1 cellular context compared by ENCODE assay signal in genomic region chr5:137751869-137752491, GRCh38.
TF ChIP-seq lines count a peak whose summit lies in the region.

No MANE protein-coding gene starts in this region.

TF ChIP-seq in GM23338, 12 proteins besides CTCF, POLR2A, EP300 and RAD21 (continued from another document):
- TF ChIP-seq, protein P1, sequence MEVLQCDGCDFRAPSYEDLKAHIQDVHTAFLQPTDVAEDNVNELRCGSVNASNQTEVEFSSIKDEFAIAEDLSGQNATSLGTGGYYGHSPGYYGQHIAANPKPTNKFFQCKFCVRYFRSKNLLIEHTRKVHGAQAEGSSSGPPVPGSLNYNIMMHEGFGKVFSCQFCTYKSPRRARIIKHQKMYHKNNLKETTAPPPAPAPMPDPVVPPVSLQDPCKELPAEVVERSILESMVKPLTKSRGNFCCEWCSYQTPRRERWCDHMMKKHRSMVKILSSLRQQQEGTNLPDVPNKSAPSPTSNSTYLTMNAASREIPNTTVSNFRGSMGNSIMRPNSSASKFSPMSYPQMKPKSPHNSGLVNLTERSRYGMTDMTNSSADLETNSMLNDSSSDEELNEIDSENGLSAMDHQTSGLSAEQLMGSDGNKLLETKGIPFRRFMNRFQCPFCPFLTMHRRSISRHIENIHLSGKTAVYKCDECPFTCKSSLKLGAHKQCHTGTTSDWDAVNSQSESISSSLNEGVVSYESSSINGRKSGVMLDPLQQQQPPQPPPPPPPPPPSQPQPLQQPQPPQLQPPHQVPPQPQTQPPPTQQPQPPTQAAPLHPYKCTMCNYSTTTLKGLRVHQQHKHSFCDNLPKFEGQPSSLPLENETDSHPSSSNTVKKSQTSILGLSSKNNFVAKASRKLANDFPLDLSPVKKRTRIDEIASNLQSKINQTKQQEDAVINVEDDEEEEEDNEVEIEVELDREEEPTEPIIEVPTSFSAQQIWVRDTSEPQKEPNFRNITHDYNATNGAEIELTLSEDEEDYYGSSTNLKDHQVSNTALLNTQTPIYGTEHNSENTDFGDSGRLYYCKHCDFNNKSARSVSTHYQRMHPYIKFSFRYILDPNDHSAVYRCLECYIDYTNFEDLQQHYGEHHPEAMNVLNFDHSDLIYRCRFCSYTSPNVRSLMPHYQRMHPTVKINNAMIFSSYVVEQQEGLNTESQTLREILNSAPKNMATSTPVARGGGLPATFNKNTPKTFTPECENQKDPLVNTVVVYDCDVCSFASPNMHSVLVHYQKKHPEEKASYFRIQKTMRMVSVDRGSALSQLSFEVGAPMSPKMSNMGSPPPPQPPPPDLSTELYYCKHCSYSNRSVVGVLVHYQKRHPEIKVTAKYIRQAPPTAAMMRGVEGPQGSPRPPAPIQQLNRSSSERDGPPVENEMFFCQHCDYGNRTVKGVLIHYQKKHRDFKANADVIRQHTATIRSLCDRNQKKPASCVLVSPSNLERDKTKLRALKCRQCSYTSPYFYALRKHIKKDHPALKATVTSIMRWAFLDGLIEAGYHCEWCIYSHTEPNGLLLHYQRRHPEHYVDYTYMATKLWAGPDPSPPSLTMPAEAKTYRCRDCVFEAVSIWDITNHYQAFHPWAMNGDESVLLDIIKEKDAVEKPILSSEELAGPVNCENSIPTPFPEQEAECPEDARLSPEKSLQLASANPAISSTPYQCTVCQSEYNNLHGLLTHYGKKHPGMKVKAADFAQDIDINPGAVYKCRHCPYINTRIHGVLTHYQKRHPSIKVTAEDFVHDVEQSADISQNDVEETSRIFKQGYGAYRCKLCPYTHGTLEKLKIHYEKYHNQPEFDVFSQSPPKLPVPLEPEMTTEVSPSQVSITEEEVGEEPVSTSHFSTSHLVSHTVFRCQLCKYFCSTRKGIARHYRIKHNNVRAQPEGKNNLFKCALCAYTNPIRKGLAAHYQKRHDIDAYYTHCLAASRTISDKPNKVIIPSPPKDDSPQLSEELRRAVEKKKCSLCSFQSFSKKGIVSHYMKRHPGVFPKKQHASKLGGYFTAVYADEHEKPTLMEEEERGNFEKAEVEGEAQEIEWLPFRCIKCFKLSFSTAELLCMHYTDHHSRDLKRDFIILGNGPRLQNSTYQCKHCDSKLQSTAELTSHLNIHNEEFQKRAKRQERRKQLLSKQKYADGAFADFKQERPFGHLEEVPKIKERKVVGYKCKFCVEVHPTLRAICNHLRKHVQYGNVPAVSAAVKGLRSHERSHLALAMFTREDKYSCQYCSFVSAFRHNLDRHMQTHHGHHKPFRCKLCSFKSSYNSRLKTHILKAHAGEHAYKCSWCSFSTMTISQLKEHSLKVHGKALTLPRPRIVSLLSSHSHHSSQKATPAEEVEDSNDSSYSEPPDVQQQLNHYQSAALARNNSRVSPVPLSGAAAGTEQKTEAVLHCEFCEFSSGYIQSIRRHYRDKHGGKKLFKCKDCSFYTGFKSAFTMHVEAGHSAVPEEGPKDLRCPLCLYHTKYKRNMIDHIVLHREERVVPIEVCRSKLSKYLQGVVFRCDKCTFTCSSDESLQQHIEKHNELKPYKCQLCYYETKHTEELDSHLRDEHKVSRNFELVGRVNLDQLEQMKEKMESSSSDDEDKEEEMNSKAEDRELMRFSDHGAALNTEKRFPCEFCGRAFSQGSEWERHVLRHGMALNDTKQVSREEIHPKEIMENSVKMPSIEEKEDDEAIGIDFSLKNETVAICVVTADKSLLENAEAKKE (CRISPR knock-in tag; IDR thresholded peaks at IDR 0.05), result no peak
- TF ChIP-seq ETS1 (IDR thresholded peaks at IDR 0.05) (no peak), EZH2phosphoT487 (IDR thresholded peaks at IDR 0.05; ENCODE audit: unreplicated experiment) (no peak)
TF ChIP-seq in GM23338: peak in this region for 0.
